ENCODE assay signal across 1 cellular context in the genomic region with DNA sequence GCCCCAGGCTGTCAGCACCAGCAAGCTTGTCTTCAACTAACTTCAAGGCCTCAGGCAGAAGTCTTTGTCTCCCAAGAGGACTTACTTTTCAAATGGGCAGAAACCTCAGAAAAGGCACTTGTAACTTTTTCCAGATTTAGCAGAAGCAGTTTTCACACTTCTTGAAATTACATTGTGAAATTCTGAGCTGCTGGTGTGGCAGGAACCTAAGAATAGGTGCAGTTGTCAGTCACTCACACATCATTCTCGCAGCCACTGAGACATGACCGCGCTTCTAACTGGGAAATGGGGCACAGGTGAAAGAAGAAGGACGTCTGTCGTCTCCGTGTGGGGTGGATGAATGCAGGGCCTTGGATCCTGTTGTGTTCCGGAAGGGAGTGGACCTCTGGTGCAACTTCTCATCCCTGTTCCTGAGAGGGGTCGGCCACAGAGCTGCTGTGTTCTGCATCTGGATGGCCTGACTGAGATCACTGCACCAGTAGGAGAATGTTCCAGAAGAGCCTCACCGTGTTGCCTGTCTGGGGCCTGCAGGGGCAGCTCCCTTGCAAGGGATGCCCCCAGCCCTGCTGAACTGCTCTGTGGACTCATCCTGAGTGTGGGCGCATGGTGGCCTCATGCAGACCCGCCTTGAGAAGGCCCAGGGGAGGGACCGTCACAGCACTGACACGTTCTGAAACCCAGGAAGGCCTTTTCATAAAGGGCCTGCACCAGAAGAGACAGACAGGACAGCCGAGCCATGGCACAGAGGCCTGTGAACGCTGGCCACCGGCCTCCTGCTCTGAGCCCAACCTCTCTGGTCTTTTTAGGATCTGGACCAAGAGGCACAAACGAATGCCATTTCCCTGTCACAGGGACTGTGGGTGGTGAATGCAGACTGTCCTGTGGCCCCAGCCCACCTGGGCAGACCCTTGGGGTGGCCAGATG.
TF ChIP-seq lines count a peak whose summit lies in the region.

No MANE protein-coding gene starts in this region.

TF ChIP-seq in HepG2, 621 proteins besides CTCF, POLR2A, EP300 and RAD21:
- TF ChIP-seq ZFY (CRISPR knock-in tag; IDR thresholded peaks at IDR 0.05) (0 out of 2 replicates have a peak, but pooled peaks have one; percentile 0), ARID2 (CRISPR knock-in tag; IDR thresholded peaks at IDR 0.05; ENCODE audit: borderline replicate concordance) (0 out of 2 replicates have a peak, but pooled peaks have one; percentile 41), ZNF670 (CRISPR knock-in tag; IDR thresholded peaks at IDR 0.05; ENCODE audit: borderline replicate concordance) (no peak), ZNF558 (CRISPR knock-in tag; IDR thresholded peaks at IDR 0.05; ENCODE audit: borderline replicate concordance) (no peak), ZNF850 (CRISPR knock-in tag; conservative IDR thresholded peaks at IDR 0.05) (no peak), IRX3 (CRISPR knock-in tag; IDR thresholded peaks at IDR 0.05; ENCODE audit: borderline replicate concordance, low read depth) (0 out of 2 replicates have a peak, but pooled peaks have one; percentile 55), HMGA1 (CRISPR knock-in tag; conservative IDR thresholded peaks at IDR 0.05) (no peak), FOXP4 (CRISPR knock-in tag; IDR thresholded peaks at IDR 0.05) (peak; percentile 5; the same call in 1 of the 2 replicates), ZNF768 (CRISPR knock-in tag; IDR thresholded peaks at IDR 0.05) (peak; percentile 88), ZNF605 (CRISPR knock-in tag; IDR thresholded peaks at IDR 0.05) (0 out of 2 replicates have a peak, but pooled peaks have one; percentile 43), NRL (CRISPR knock-in tag; IDR thresholded peaks at IDR 0.05; ENCODE audit: borderline replicate concordance) (0 out of 2 replicates have a peak, but pooled peaks have one; percentile 19), BRD4 (CRISPR knock-in tag; IDR thresholded peaks at IDR 0.05) (0 out of 2 replicates have a peak, but pooled peaks have one; percentile 2), ISX (CRISPR knock-in tag; conservative IDR thresholded peaks at IDR 0.05) (no peak), ZFP37 (CRISPR knock-in tag; IDR thresholded peaks at IDR 0.05; ENCODE audit: borderline replicate concordance) (no peak), FOXP1 (IDR thresholded peaks at IDR 0.05) (no peak), FOXP1 (CRISPR knock-in tag; IDR thresholded peaks at IDR 0.05) (no peak), BRF2 (CRISPR knock-in tag; IDR thresholded peaks at IDR 0.05) (0 out of 2 replicates have a peak, but pooled peaks have one; percentile 39), ZNF629 (CRISPR knock-in tag; conservative IDR thresholded peaks at IDR 0.05) (0 out of 2 replicates have a peak, but pooled peaks have one; percentile 9), SNAI1 (CRISPR knock-in tag; IDR thresholded peaks at IDR 0.05; ENCODE audit: borderline replicate concordance) (no peak), HDAC1 (CRISPR knock-in tag; IDR thresholded peaks at IDR 0.05) (0 out of 2 replicates have a peak, but pooled peaks have one; percentile 30), ZNF124 (CRISPR knock-in tag; IDR thresholded peaks at IDR 0.05) (no peak), ZBTB7B (CRISPR knock-in tag; IDR thresholded peaks at IDR 0.05) (no peak), ATAD3A (CRISPR knock-in tag; IDR thresholded peaks at IDR 0.05) (no peak), THYN1 (CRISPR knock-in tag; IDR thresholded peaks at IDR 0.05; ENCODE audit: borderline replicate concordance, low read depth) (no peak)
- TF ChIP-seq, protein P1, sequence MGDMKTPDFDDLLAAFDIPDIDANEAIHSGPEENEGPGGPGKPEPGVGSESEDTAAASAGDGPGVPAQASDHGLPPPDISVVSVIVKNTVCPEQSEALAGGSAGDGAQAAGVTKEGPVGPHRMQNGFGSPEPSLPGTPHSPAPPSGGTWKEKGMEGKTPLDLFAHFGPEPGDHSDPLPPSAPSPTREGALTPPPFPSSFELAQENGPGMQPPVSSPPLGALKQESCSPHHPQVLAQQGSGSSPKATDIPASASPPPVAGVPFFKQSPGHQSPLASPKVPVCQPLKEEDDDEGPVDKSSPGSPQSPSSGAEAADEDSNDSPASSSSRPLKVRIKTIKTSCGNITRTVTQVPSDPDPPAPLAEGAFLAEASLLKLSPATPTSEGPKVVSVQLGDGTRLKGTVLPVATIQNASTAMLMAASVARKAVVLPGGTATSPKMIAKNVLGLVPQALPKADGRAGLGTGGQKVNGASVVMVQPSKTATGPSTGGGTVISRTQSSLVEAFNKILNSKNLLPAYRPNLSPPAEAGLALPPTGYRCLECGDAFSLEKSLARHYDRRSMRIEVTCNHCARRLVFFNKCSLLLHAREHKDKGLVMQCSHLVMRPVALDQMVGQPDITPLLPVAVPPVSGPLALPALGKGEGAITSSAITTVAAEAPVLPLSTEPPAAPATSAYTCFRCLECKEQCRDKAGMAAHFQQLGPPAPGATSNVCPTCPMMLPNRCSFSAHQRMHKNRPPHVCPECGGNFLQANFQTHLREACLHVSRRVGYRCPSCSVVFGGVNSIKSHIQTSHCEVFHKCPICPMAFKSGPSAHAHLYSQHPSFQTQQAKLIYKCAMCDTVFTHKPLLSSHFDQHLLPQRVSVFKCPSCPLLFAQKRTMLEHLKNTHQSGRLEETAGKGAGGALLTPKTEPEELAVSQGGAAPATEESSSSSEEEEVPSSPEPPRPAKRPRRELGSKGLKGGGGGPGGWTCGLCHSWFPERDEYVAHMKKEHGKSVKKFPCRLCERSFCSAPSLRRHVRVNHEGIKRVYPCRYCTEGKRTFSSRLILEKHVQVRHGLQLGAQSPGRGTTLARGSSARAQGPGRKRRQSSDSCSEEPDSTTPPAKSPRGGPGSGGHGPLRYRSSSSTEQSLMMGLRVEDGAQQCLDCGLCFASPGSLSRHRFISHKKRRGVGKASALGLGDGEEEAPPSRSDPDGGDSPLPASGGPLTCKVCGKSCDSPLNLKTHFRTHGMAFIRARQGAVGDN (CRISPR knock-in tag; IDR thresholded peaks at IDR 0.05) = peak; percentile 39
